In genomic region chr9:91817493-91818225, GRCh38 we compare ENCODE assay signal across 10 cellular contexts.
DNase-seq lines count a peak whose midpoint lies in the region; ATAC-seq and TF ChIP-seq lines count a peak whose summit lies in the region.
"Had no signal": no experiment of that assay in that cellular context is flagged by ENCODE, and none has a peak within 500 bp of the region (broad histone marks: within the 10 kb centered on the region; RNA-seq: fewer than 3 reads in every experiment).

No MANE protein-coding gene starts in this region.

- peak overlapping the region; percentile 46 for H3K27ac Mint-ChIP-seq in endodermal cell
- H3K27ac Mint-ChIP-seq: activated T-helper 1 cell treated with anti-CD3 and anti-CD28 coated beads, Interleukin-12 subunit alpha, Interleukin-12 subunit beta, Interleukin-2, Interleukin-4 antibody, amounts not matched to agents 30 ng/mL and 10 ng/mL and 1 ng/mL, durations not matched to agents 14 hours and 24 hours and 36 hours had no signal

- peak overlapping the region; percentile 34 for H3K27ac ChIP-seq in endodermal cell (ENCODE audit: low read depth, low read length)
- H3K27ac ChIP-seq in upper lobe of left lung: peak overlapping the region in 3 of 4 donors; percentile 40 to 74 (median 59)

- TF ChIP-seq CTCF in endodermal cell (conservative IDR thresholded peaks at IDR 0.05): no peak
- TF ChIP-seq CTCF in upper lobe of left lung (IDR thresholded peaks at IDR 0.05): no peak

- no peaks in the 10 kb centered on the region for H3K27me3 Mint-ChIP-seq in endodermal cell (ENCODE audit: insufficient read depth)

- peaks cover 56% of the 10 kb centered on the region for H3K36me3 ChIP-seq in endodermal cell (ENCODE audit: control insufficient read depth, insufficient read depth, low read length)
- no peaks in the 10 kb centered on the region for H3K36me3 ChIP-seq in upper lobe of left lung

- H3K4me3 ChIP-seq in endodermal cell (ENCODE audit: low read length) (no peak overlapping the region), upper lobe of left lung (peak overlapping the region in 1 of 4 donors; percentile 10)

- H3K4me1 ChIP-seq in endodermal cell (ENCODE audit: control insufficient read depth, insufficient read depth, low read length) (peaks cover 54% of the 10 kb centered on the region), upper lobe of left lung (peaks cover 0 to 10% (median 3%) of the 10 kb centered on the region in 4 donors)

- DNase-seq in NCI-H1417 (lab: John Stamatoyannopoulos, UW) (peak in 2 of 3 experiments; percentile 10 to 66), NCI-H1417 treated with DMSO at 0.1 percent for 48 hours (lab: John Stamatoyannopoulos, UW) (no peak), endodermal cell (peak; percentile 67), mucosa of gallbladder (ENCODE audit: low spot score) (peak; percentile 17), upper lobe of left lung (no peak), DMS53 (lab: John Stamatoyannopoulos, UW) (no peak)
- DNase-seq: 8988T had no signal

- H3K27me3 ChIP-seq in endodermal cell (ENCODE audit: control insufficient read depth, insufficient read depth, low read length, poor library complexity, severe bottlenecking) (no peaks in the 10 kb centered on the region), upper lobe of left lung (no peaks in the 10 kb centered on the region)

- peaks cover 25% of the 10 kb centered on the region for H3K36me3 Mint-ChIP-seq in endodermal cell (ENCODE audit: low read depth)

- no peak for TF ChIP-seq POLR2A in upper lobe of left lung (IDR thresholded peaks at IDR 0.05)

- no peak for TF ChIP-seq EP300 in upper lobe of left lung (IDR thresholded peaks at IDR 0.05)

- H3K9me3 Mint-ChIP-seq in endodermal cell: peaks cover 14% of the 10 kb centered on the region
- H3K9me3 Mint-ChIP-seq: activated T-helper 1 cell treated with anti-CD3 and anti-CD28 coated beads, Interleukin-12 subunit alpha, Interleukin-12 subunit beta, Interleukin-2, Interleukin-4 antibody, amounts not matched to agents 30 ng/mL and 10 ng/mL and 1 ng/mL, durations not matched to agents 14 hours and 24 hours and 36 hours had no signal

- peaks cover 60% of the 10 kb centered on the region for H3K4me1 Mint-ChIP-seq in endodermal cell

- H3K9me3 ChIP-seq in endodermal cell (ENCODE audit: control insufficient read depth, low read length) (peaks cover 6% of the 10 kb centered on the region), upper lobe of left lung (no peaks in the 10 kb centered on the region)

- ATAC-seq in upper lobe of left lung (ENCODE audit: low FRiP score in 2 of 2): no peak
- no peak for ATAC-seq in GM19452 (IDR thresholded peaks at IDR 0.05; ENCODE audit: unreplicated experiment)
- no peak for ATAC-seq in GM21528 (IDR thresholded peaks at IDR 0.05; ENCODE audit: low FRiP score, unreplicated experiment)

- no peak overlapping the region for H3K9ac ChIP-seq in endodermal cell (ENCODE audit: extremely low read depth, low read length, poor library complexity, severe bottlenecking)

- WGBS in endodermal cell (ENCODE audit: insufficient coverage in 1 of 2, insufficient read length in 1 of 2), 2 experiments: 69 to 71% methylated on average over 17 to 20 of the region's 20 CpGs
- 23 to 46% methylated on average over 16 to 20 of the region's 20 CpGs for WGBS in upper lobe of left lung, 2 donors

- peak overlapping the region; percentile 8 for H3K4me3 Mint-ChIP-seq in endodermal cell
- H3K4me3 Mint-ChIP-seq: activated T-helper 1 cell treated with anti-CD3 and anti-CD28 coated beads, Interleukin-12 subunit alpha, Interleukin-12 subunit beta, Interleukin-2, Interleukin-4 antibody, amounts not matched to agents 30 ng/mL and 10 ng/mL and 1 ng/mL, durations not matched to agents 14 hours and 24 hours and 36 hours had no signal

Comparison
In these comparisons a context has a peak if more than half of its experiments do, and no peak if none do; other contexts are left out.
1. DNase-seq: peak in NCI-H1417 (2 of 3), endodermal cell (single experiment) and mucosa of gallbladder (single experiment); none in NCI-H1417 treated with DMSO at 0.1 percent for 48 hours (single experiment), upper lobe of left lung (0 of 2) and DMS53 (single experiment).